ENCODE assay signal across 8 cellular contexts in genomic region chr20:59598625-59599310, GRCh38. TPM values are rescaled to one million over a fixed set of nuclear protein-coding genes. Genes with fewer than 3 reads are reported as not detected.
A peak's percentile ranks its signal among the peaks of the same experiment; 100 is the strongest.
DNase-seq lines count a peak whose midpoint lies in the region; ATAC-seq and TF ChIP-seq lines count a peak whose summit lies in the region.

No MANE protein-coding gene starts in this region.

- H3K4me1 ChIP-seq in RWPE2 (ENCODE audit: insufficient read depth, poor library complexity, severe bottlenecking) (no peaks in the 10 kb centered on the region), mucosa of descending colon (ENCODE audit: low read depth) (no peaks in the 10 kb centered on the region), aorta (ENCODE audit: control insufficient read depth in 1 of 2, insufficient read depth in 2 of 2, low read length in 2 of 2) (no peaks in the 10 kb centered on the region)

- H3K9me3 ChIP-seq in RWPE2 (ENCODE audit: severe bottlenecking) (no peaks in the 10 kb centered on the region), mucosa of descending colon (no peaks in the 10 kb centered on the region), aorta (ENCODE audit: control insufficient read depth, low read length) (no peaks in the 10 kb centered on the region)

- no peak overlapping the region for H3K4me3 ChIP-seq in RWPE2 (ENCODE audit: severe bottlenecking)
- no peak overlapping the region for H3K4me3 ChIP-seq in choroid plexus epithelial cell (ENCODE audit: low read depth, low read length)
- no peak overlapping the region for H3K4me3 ChIP-seq in mucosa of descending colon
- H3K4me3 ChIP-seq in aorta (ENCODE audit: low read length in 2 of 2), result no peak overlapping the region

- ATAC-seq in RWPE2 (ENCODE audit: low read depth) (peak; percentile 76), mucosa of descending colon (peak; percentile 54), aorta (ENCODE audit: low FRiP score) (peak; percentile 40), HG02938 (IDR thresholded peaks at IDR 0.05; ENCODE audit: unreplicated experiment) (no peak)

- WGBS in aorta, 2 donors, result 28 to 30% methylated on average over 13 of the region's 13 CpGs

- intact Hi-C loops in mucosa of descending colon (cut with DNase I, micrococcal nuclease), result loop anchor here in 1 of 2 donors (10.0 kb wide), 1 partner anchor 156 kb away; no protein-coding TSS in a partner anchor
- intact Hi-C loops in aorta (cut with DNase I), result loop anchor here (1.0 to 5.0 kb wide), 2 partner anchors 153 to 154 kb away; no protein-coding TSS in a partner anchor

- TF ChIP-seq CTCF in RWPE2 (IDR thresholded peaks at IDR 0.05; ENCODE audit: poor library complexity, severe bottlenecking) (peak; percentile 100), choroid plexus epithelial cell (conservative IDR thresholded peaks at IDR 0.05; ENCODE audit: low read depth, low read length) (peak; percentile 62), mucosa of descending colon (IDR thresholded peaks at IDR 0.05) (peak; percentile 64)

- peaks cover 99% of the 10 kb centered on the region for H3K27me3 ChIP-seq in RWPE2 (ENCODE audit: insufficient read depth, poor library complexity, severe bottlenecking)
- no peaks in the 10 kb centered on the region for H3K27me3 ChIP-seq in aorta (ENCODE audit: control insufficient read depth in 1 of 2, insufficient read depth in 2 of 2, low read length in 1 of 2)

- no peaks in the 10 kb centered on the region for H3K36me3 ChIP-seq in RWPE2 (ENCODE audit: low read depth)
- no peaks in the 10 kb centered on the region for H3K36me3 ChIP-seq in mucosa of descending colon (ENCODE audit: low read depth)
- no peaks in the 10 kb centered on the region for H3K36me3 ChIP-seq in aorta (ENCODE audit: control insufficient read depth in 1 of 2, insufficient read depth in 2 of 2, low read length in 1 of 2)

- DNase-seq in activated effector memory CD4-positive, alpha-beta T cell treated with anti-CD3 and anti-CD28 coated beads, Interleukin-2, amount 50 U/mL, for 16 hours, result peak; percentile 72
- DNase-seq in activated effector memory CD4-positive, alpha-beta T cell treated with Interleukin-2 at 50 U/mL for 16 hours, result no peak
- peak; percentile 87 for DNase-seq in HuH-7.5 (ENCODE audit: low spot score)
- DNase-seq in RWPE2 (ENCODE audit: low spot score), result no peak
- DNase-seq in choroid plexus epithelial cell (ENCODE audit: low read depth), result peak; percentile 15
- no peak for DNase-seq in mucosa of descending colon
- DNase-seq in aorta, result peak in 1 of 2 donors; percentile 74

- H3K27ac ChIP-seq in RWPE2 (ENCODE audit: poor library complexity, severe bottlenecking), result no peak overlapping the region
- no peak overlapping the region for H3K27ac ChIP-seq in aorta (ENCODE audit: low read depth in 1 of 2, low read length in 2 of 2)

RNA-seq across cellular contexts. Expression of gene PHACTR3, which starts 5.6 kb away (rescaled TPM):
- total RNA-seq in mucosa of descending colon, result 1 to 10 TPM in 2 of 3 donors, under 1 TPM in 1; 0.41 to 3.4 (median 1.1) TPM
- under 1 TPM; 0.16 to 0.27 TPM for total RNA-seq in aorta
- polyA plus RNA-seq in aorta, result not detected

Comparison
In these comparisons a context has a peak if more than half of its experiments do, and no peak if none do; other contexts are left out.
1. DNase-seq: peak in activated effector memory CD4-positive, alpha-beta T cell treated with anti-CD3 and anti-CD28 coated beads, Interleukin-2, amount 50 U/mL, for 16 hours (single experiment), HuH-7.5 (single experiment) and choroid plexus epithelial cell (single experiment); none in activated effector memory CD4-positive, alpha-beta T cell treated with Interleukin-2 at 50 U/mL for 16 hours (single experiment), RWPE2 (single experiment) and mucosa of descending colon (0 of 3).
2. Peak in every context shown above with its lines, with median percentiles within 50 percentile points of each other: CTCF ChIP-seq.